ENCODE assay signal across 10 cellular contexts in the genomic region with DNA sequence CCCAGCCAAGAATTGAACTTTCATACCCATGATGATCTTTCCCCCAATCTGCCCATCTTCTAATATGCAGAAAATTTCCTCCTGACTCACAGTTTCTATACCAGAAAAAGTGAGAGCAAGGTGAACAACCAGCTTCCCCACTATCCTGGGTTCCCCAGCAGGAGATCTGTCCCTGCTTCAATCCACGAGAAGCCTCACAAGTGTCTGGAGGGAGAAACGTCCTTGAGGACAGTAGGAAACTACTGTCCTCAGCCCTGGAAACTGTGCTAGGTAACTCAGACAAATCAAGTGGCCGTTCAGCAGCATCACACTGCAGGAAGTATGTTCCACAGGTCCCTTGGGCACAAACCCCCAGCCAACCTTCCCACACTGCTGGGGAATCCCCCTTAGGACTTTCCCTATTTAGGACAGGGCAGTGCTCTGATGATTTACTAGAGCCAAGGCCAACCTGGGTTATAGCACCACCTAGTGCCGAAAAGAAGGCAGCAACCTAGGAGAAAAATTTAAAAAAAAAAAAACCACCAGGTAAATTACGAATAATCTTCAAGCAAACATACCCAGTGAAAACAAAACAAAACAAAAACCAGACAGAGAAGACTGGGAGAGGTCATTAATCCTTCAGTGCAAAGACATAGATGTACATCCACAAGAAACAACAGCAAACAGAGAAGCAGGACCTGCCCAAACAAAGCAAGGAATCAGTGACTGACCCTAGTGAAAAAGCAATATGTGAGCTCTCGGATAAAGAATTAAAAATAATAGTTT. TPM values are rescaled to one million over a fixed set of nuclear protein-coding genes. Genes with fewer than 3 reads are reported as not detected.
DNase-seq lines count a peak whose midpoint lies in the region; ATAC-seq and TF ChIP-seq lines count a peak whose summit lies in the region.
"Had no signal": no experiment of that assay in that cellular context is flagged by ENCODE, and none has a peak within 500 bp of the region (broad histone marks: within the 10 kb centered on the region; RNA-seq: fewer than 3 reads in every experiment).

No MANE protein-coding gene starts in this region.

- no peak overlapping the region for H3K9ac ChIP-seq in BLaER1
- H3K9ac ChIP-seq in Karpas-422 (ENCODE audit: low read length): no peak overlapping the region

- H3K27me3 ChIP-seq in BLaER1: no peaks in the 10 kb centered on the region
- no peaks in the 10 kb centered on the region; the same call in 1 of the 2 replicates for H3K27me3 ChIP-seq in HAP-1 (ENCODE audit: low read depth)
- no peaks in the 10 kb centered on the region for H3K27me3 ChIP-seq in Karpas-422 (ENCODE audit: low read length)
- H3K27me3 ChIP-seq in iPS DF 6.9 (ENCODE audit: control insufficient read depth, insufficient read depth, low read length): no peaks in the 10 kb centered on the region
- no peaks in the 10 kb centered on the region for H3K27me3 ChIP-seq in transverse colon

- no CpG with 5 or more reads among the region's 6 CpGs for WGBS in iPS DF 6.9 (ENCODE audit: insufficient coverage, insufficient read length)
- WGBS in transverse colon (ENCODE audit: low coverage in 1 of 2), 2 donors: 34 to 52% methylated on average over 5 to 6 of the region's 6 CpGs

- no peaks in the 10 kb centered on the region for H3K9me2 ChIP-seq in Karpas-422 (replicated peaks; ENCODE audit: insufficient read depth, low read length)

- ATAC-seq in activated T-cell treated with anti-CD3 and anti-CD28 coated beads, Interleukin-2, amount 50 U/mL, for 72 hours (replicated peaks in 1 of 2): peak; percentile 58 to 59

- peaks cover 19% of the 10 kb centered on the region for H3K27me3 Mint-ChIP-seq in activated T-cell treated with anti-CD3 and anti-CD28 coated beads, Interleukin-2, amount 50 U/mL, for 72 hours (ENCODE audit: low read depth)

- H3K4me2 ChIP-seq in BLaER1: peak overlapping the region; percentile 51
- H3K4me2 ChIP-seq in Karpas-422 (ENCODE audit: low read depth, low read length, poor library complexity, severe bottlenecking): no peak overlapping the region

- 0 out of 2 replicates have a peak overlapping the region, but pooled peaks have one; percentile 41 for H2AFZ ChIP-seq in Karpas-422 (ENCODE audit: low read length)

- TF ChIP-seq CTCF in GM10266 (IDR thresholded peaks at IDR 0.05; ENCODE audit: control insufficient read depth, insufficient read depth, low read depth, missing control alignments) (peak; percentile 65), transverse colon (IDR thresholded peaks at IDR 0.05) (peak; percentile 41 to 65 (median 57))

- H3K4me3 ChIP-seq in BLaER1 (no peak overlapping the region), HAP-1 (no peak overlapping the region), Karpas-422 (ENCODE audit: low read length) (no peak overlapping the region), iPS DF 6.9 (ENCODE audit: low read length) (no peak overlapping the region), transverse colon (no peak overlapping the region)

- in situ Hi-C loops in HAP-1 (cut with MboI; ENCODE audit: low sequenced_read_pairs): no loop called here
- in situ Hi-C loops in transverse colon (cut with MboI; ENCODE audit: low pct_ligation_motif_present in 1 of 4, low pct_unique_long_range_greater_than_20kb in 1 of 4, low sequenced_read_pairs in 3 of 4): no loop called here

- H3K4me3 Mint-ChIP-seq in activated T-cell treated with anti-CD3 and anti-CD28 coated beads, Interleukin-2, amount 50 U/mL, for 72 hours: no peak overlapping the region
- H3K4me3 Mint-ChIP-seq: activated naive CD8-positive, alpha-beta T cell had no signal

- no peaks in the 10 kb centered on the region for H3K79me2 ChIP-seq in Karpas-422 (ENCODE audit: low read length)

- H3K27ac Mint-ChIP-seq in activated T-cell treated with anti-CD3 and anti-CD28 coated beads, Interleukin-2, amount 50 U/mL, for 72 hours: peak overlapping the region; percentile 76
- H3K27ac Mint-ChIP-seq: activated naive CD8-positive, alpha-beta T cell had no signal

- intact Hi-C loops in transverse colon (cut with DNase I; ENCODE audit: low total_unique reads): no loop called here

- H3K4me1 ChIP-seq in BLaER1 (peaks cover 7% of the 10 kb centered on the region), HAP-1 (no peaks in the 10 kb centered on the region), Karpas-422 (ENCODE audit: low read length) (peaks cover 3% of the 10 kb centered on the region; the same call in 1 of the 2 replicates), iPS DF 6.9 (ENCODE audit: control insufficient read depth, insufficient read depth, low read length) (no peaks in the 10 kb centered on the region), transverse colon (no peaks in the 10 kb centered on the region)

- H4K20me1 ChIP-seq in BLaER1 (no peaks in the 10 kb centered on the region), Karpas-422 (ENCODE audit: insufficient read depth, low read depth, low read length) (no peaks in the 10 kb centered on the region)

- DNase-seq in GM10266 (ENCODE audit: extremely low spot score) (peak; percentile 58), HAP-1 (ENCODE audit: low spot score in 2 of 2) (peak; percentile 45 to 55), Karpas-422 (peak; percentile 82), iPS DF 6.9 (ENCODE audit: low read depth, low spot score) (peak; percentile 20), transverse colon (peak; percentile 14), DMS79 treated with DMSO at 0.1 percent for 48 hours (lab: John Stamatoyannopoulos, UW) (no peak)
- peak; percentile 23 to 25 for DNase-seq in activated T-cell treated with anti-CD3 and anti-CD28 coated beads, Interleukin-2, amount 50 U/mL, for 72 hours

- H3K4me1 Mint-ChIP-seq in activated T-cell treated with anti-CD3 and anti-CD28 coated beads, Interleukin-2, amount 50 U/mL, for 72 hours (ENCODE audit: low read depth): peaks cover 5% of the 10 kb centered on the region

- H3K36me3 Mint-ChIP-seq in activated T-cell treated with anti-CD3 and anti-CD28 coated beads, Interleukin-2, amount 50 U/mL, for 72 hours (ENCODE audit: insufficient read depth in 2 of 2): peaks cover 2 to 3% of the 10 kb centered on the region in 2 donors
- H3K36me3 Mint-ChIP-seq: activated naive CD8-positive, alpha-beta T cell had no signal

- H3K9me3 ChIP-seq in BLaER1 (no peaks in the 10 kb centered on the region), HAP-1 (0 out of 2 replicates have a peak, but pooled peaks cover 6% of the 10 kb centered on the region), Karpas-422 (ENCODE audit: low read length) (no peaks in the 10 kb centered on the region), iPS DF 6.9 (ENCODE audit: control insufficient read depth, insufficient read depth, low read length) (no peaks in the 10 kb centered on the region), transverse colon (no peaks in the 10 kb centered on the region)

- no peak for TF ChIP-seq POLR2A in transverse colon (IDR thresholded peaks at IDR 0.05)

- no peak for TF ChIP-seq EP300 in transverse colon (IDR thresholded peaks at IDR 0.05; ENCODE audit: low read depth)

- H3K36me3 ChIP-seq in BLaER1 (no peaks in the 10 kb centered on the region), HAP-1 (replicated peaks) (no peaks in the 10 kb centered on the region), Karpas-422 (ENCODE audit: insufficient read depth, low read length) (no peaks in the 10 kb centered on the region), iPS DF 6.9 (ENCODE audit: control insufficient read depth, insufficient read depth, low read length) (no peaks in the 10 kb centered on the region), transverse colon (no peaks in the 10 kb centered on the region)

- no peak overlapping the region for H3K27ac ChIP-seq in BLaER1
- H3K27ac ChIP-seq in Karpas-422 (ENCODE audit: low read length): no peak overlapping the region
- no peak overlapping the region for H3K27ac ChIP-seq in iPS DF 6.9 (ENCODE audit: low read length)
- H3K27ac ChIP-seq in transverse colon: no peak overlapping the region

- no peaks in the 10 kb centered on the region for H3K9me3 Mint-ChIP-seq in activated T-cell treated with anti-CD3 and anti-CD28 coated beads, Interleukin-2, amount 50 U/mL, for 72 hours

RNA-seq across cellular contexts. Expression of a gene that starts 36.0 kb away (rescaled TPM):
- not detected in 2 replicates for total RNA-seq in Karpas-422 (2014; rRNA removed; shearing (Covaris generic); ENCODE audit: low replicate concordance)
- not detected for total RNA-seq in activated T-cell treated with anti-CD3 and anti-CD28 coated beads, Interleukin-2, amount 50 U/mL, for 72 hours
- total RNA-seq in transverse colon: under 1 TPM in 1 of 4 donors, not detected in 3; 0.16 TPM

RNA-seq across cellular contexts. Expression of a gene that starts 54.6 kb away (rescaled TPM):
- not detected in 2 replicates for total RNA-seq in Karpas-422 (2014; rRNA removed; shearing (Covaris generic); ENCODE audit: low replicate concordance)
- total RNA-seq in activated T-cell treated with anti-CD3 and anti-CD28 coated beads, Interleukin-2, amount 50 U/mL, for 72 hours: not detected
- total RNA-seq in transverse colon: 10 to 100 TPM in 2 of 4 donors, 1 to 10 TPM in 1, not detected in 1; 1.5 to 29.5 (median 14.8) TPM
- total RNA-seq: temporal lobe had no signal
